26 cellular contexts compared by ENCODE assay signal in the genomic region with DNA sequence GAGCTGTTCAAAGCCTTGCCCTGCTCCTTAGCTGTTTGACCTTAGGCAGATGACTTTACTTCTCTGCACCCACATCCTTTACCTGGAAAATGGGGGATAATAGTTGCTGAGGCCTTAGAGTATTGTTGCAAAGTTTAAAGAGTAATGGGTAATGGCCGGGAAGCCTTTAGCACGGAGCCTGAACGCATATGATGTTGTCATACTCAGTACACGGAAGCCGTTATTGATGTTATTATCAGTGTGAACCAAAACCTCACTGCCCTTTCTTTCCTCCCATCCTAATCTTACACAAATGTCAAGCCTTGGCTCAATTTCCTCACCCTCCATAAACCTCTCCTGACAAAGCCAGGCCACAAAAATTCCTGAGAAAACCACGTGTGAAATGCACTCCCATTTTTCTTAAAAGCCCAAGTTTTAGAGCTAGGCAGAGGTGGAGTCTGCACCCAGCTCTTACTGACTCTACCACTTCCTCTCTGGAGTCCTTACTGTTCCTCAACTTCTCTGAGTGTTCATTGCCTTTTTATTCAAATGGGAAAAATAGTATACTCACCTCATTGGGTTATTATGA.
DNase-seq lines count a peak whose midpoint lies in the region; ATAC-seq and TF ChIP-seq lines count a peak whose summit lies in the region.
"Had no signal": no experiment of that assay in that cellular context is flagged by ENCODE, and none has a peak within 500 bp of the region (broad histone marks: within the 10 kb centered on the region; RNA-seq: fewer than 3 reads in every experiment).

No MANE protein-coding gene starts in this region.

- DNase-seq in activated CD4-positive, alpha-beta T cell treated with anti-CD3 and anti-CD28 coated beads for 36 hours, result no peak
- DNase-seq in activated CD4-positive, alpha-beta T cell treated with anti-CD3 and anti-CD28 coated beads, Interleukin-2, amount 50 U/mL, for 1 hour, result no peak
- no peak for DNase-seq in CD8-positive, alpha-beta T cell
- no peak for DNase-seq in activated T-helper 1 cell treated with anti-CD3 and anti-CD28 coated beads, Interleukin-12 subunit alpha, Interleukin-12 subunit beta, Interleukin-2, Interleukin-4 antibody, amounts not matched to agents 30 ng/mL and 10 ng/mL and 1 ng/mL, durations not matched to agents 14 hours and 24 hours and 36 hours (ENCODE audit: low spot score)
- no peak for DNase-seq in immature natural killer cell
- DNase-seq in spleen, result no peak
- DNase-seq in NCI-H1417 (lab: John Stamatoyannopoulos, UW), result no peak
- no peak for DNase-seq in PC-9
- DNase-seq: 8988T; activated naive CD8-positive, alpha-beta T cell treated with anti-CD3 and anti-CD28 coated beads, Interleukin-2, amount 10 ng/mL, durations not matched to agents 7 days and 5 days; activated T-cell treated with anti-CD3 and anti-CD28 coated beads for 4 hours; central memory CD4-positive, alpha-beta T cell; DMS153; HFFc6; NCI-H1694; NCI-H446 treated with DMSO at 0.1 percent for 48 hours; RPMI8226; sigmoid colon; stimulated activated CD4-positive, alpha-beta T cell treated with anti-CD3 and anti-CD28 coated beads, Interleukin-15, amount 100 ng/mL, for 24 hours; tibial artery had no signal

- H3K36me3 ChIP-seq in CD8-positive, alpha-beta T cell (ENCODE audit: insufficient read depth, low read length), result peaks cover 22% of the 10 kb centered on the region
- peaks cover 0 to 100% (median 50%) of the 10 kb centered on the region in 6 donors for H3K36me3 ChIP-seq in spleen
- no peaks in the 10 kb centered on the region for H3K36me3 ChIP-seq in PC-9 (ENCODE audit: low read depth)
- H3K36me3 ChIP-seq: gastroesophageal sphincter had no signal

- H3K9me2 ChIP-seq in PC-9 (ENCODE audit: insufficient read depth), result no peaks in the 10 kb centered on the region

- peaks cover 37% of the 10 kb centered on the region for H3K4me1 Mint-ChIP-seq in activated CD4-positive, alpha-beta T cell treated with anti-CD3 and anti-CD28 coated beads for 36 hours
- H3K4me1 Mint-ChIP-seq in CD8-positive, alpha-beta T cell (ENCODE audit: low read depth), result peaks cover 15% of the 10 kb centered on the region
- peaks cover 25% of the 10 kb centered on the region for H3K4me1 Mint-ChIP-seq in activated T-helper 1 cell treated with anti-CD3 and anti-CD28 coated beads, Interleukin-12 subunit alpha, Interleukin-12 subunit beta, Interleukin-2, Interleukin-4 antibody, amounts not matched to agents 30 ng/mL and 10 ng/mL and 1 ng/mL, durations not matched to agents 14 hours and 24 hours and 36 hours (ENCODE audit: low read depth)
- peaks cover 18 to 31% of the 10 kb centered on the region in 2 donors for H3K4me1 Mint-ChIP-seq in immature natural killer cell
- H3K4me1 Mint-ChIP-seq: memory B cell had no signal

- H2AFZ ChIP-seq in PC-9, result no peak overlapping the region
- H2AFZ ChIP-seq: GM23338, hepatocyte had no signal

- no peak overlapping the region for H3K4me2 ChIP-seq in PC-9
- H3K4me2 ChIP-seq: GM23338, hepatocyte had no signal

- H3K27me3 Mint-ChIP-seq in activated CD4-positive, alpha-beta T cell treated with anti-CD3 and anti-CD28 coated beads for 36 hours, result no peaks in the 10 kb centered on the region
- no peaks in the 10 kb centered on the region for H3K27me3 Mint-ChIP-seq in CD8-positive, alpha-beta T cell (ENCODE audit: low read depth)
- no peaks in the 10 kb centered on the region for H3K27me3 Mint-ChIP-seq in activated T-helper 1 cell treated with anti-CD3 and anti-CD28 coated beads, Interleukin-12 subunit alpha, Interleukin-12 subunit beta, Interleukin-2, Interleukin-4 antibody, amounts not matched to agents 30 ng/mL and 10 ng/mL and 1 ng/mL, durations not matched to agents 14 hours and 24 hours and 36 hours (ENCODE audit: insufficient read depth)
- H3K27me3 Mint-ChIP-seq in immature natural killer cell (ENCODE audit: low read depth in 3 of 3), result peaks cover 0 to 2% (median 0%) of the 10 kb centered on the region in 3 donors
- H3K27me3 Mint-ChIP-seq: activated naive CD8-positive, alpha-beta T cell treated with anti-CD3 and anti-CD28 coated beads, Interleukin-2, amount 10 ng/mL, durations not matched to agents 7 days and 5 days; dendritic cell treated with granulocyte-macrophage colony-stimulating factor and Interleukin-4, amounts not matched to agents 40 ng/mL and 50 ng/mL, for 4 days; memory B cell had no signal

- no peak for TF ChIP-seq POLR2A in spleen (IDR thresholded peaks at IDR 0.05)

- intact Hi-C loops in activated CD4-positive, alpha-beta T cell treated with anti-CD3 and anti-CD28 coated beads for 36 hours (cut with DNase I, micrococcal nuclease), result no loop called here
- intact Hi-C loops in CD8-positive, alpha-beta T cell (cut with DNase I, micrococcal nuclease), result no loop called here
- intact Hi-C loops in activated T-helper 1 cell treated with anti-CD3 and anti-CD28 coated beads, Interleukin-12 subunit alpha, Interleukin-12 subunit beta, Interleukin-2, Interleukin-4 antibody, amounts not matched to agents 30 ng/mL and 10 ng/mL and 1 ng/mL, durations not matched to agents 14 hours and 24 hours and 36 hours (cut with micrococcal nuclease), result no loop called here
- intact Hi-C loops in spleen (cut with DNase I; ENCODE audit: low total_unique reads) (no loop called here), PC-9 (cut with micrococcal nuclease; ENCODE audit: unreplicated experiment) (no loop called here)

- no TSS peak for BruUV-seq in PC-9 (replicated peaks; lab: Mats Ljungman, UMichigan)

- no peak for TF ChIP-seq CTCF in CD8-positive, alpha-beta T cell (IDR thresholded peaks at IDR 0.05)
- TF ChIP-seq CTCF in spleen (IDR thresholded peaks at IDR 0.05 in 8 of 11, conservative IDR thresholded peaks at IDR 0.05 in 3 of 11) (no peak), PC-9 (conservative IDR thresholded peaks at IDR 0.05) (no peak)

- no peaks in the 10 kb centered on the region for H3K4me1 ChIP-seq in CD8-positive, alpha-beta T cell (ENCODE audit: insufficient read depth, low read length)
- H3K4me1 ChIP-seq in spleen (no peaks in the 10 kb centered on the region), PC-9 (replicated peaks; ENCODE audit: insufficient read depth) (no peaks in the 10 kb centered on the region)
- H3K4me1 ChIP-seq: gastroesophageal sphincter, sigmoid colon, tibial artery had no signal

- 74 to 88% (median 75%) methylated on average over 6 of the region's 6 CpGs for WGBS in spleen, 5 donors

- H3K27me3 ChIP-seq in CD8-positive, alpha-beta T cell (ENCODE audit: insufficient read depth, low read length), result no peaks in the 10 kb centered on the region
- H3K27me3 ChIP-seq in spleen (replicated peaks in 1 of 7) (no peaks in the 10 kb centered on the region), PC-9 (ENCODE audit: insufficient read depth, low read depth) (peaks cover 70% of the 10 kb centered on the region)
- H3K27me3 ChIP-seq: gastroesophageal sphincter, hepatocyte, sigmoid colon, tibial artery had no signal

- no peak for ATAC-seq in activated CD4-positive, alpha-beta T cell treated with anti-CD3 and anti-CD28 coated beads for 36 hours
- ATAC-seq in CD8-positive, alpha-beta T cell, result no peak
- ATAC-seq: gastroesophageal sphincter, GM23338 had no signal

- H3K9me3 ChIP-seq in CD8-positive, alpha-beta T cell (ENCODE audit: low read length), result no peaks in the 10 kb centered on the region
- H3K9me3 ChIP-seq in spleen, result no peaks in the 10 kb centered on the region
- H3K9me3 ChIP-seq in PC-9 (ENCODE audit: insufficient read depth, low read depth), result no peaks in the 10 kb centered on the region
- H3K9me3 ChIP-seq: gastroesophageal sphincter, sigmoid colon, tibial artery had no signal

- H3K4me3 Mint-ChIP-seq in activated CD4-positive, alpha-beta T cell treated with anti-CD3 and anti-CD28 coated beads for 36 hours, result no peak overlapping the region
- H3K4me3 Mint-ChIP-seq in CD8-positive, alpha-beta T cell, result no peak overlapping the region
- no peak overlapping the region for H3K4me3 Mint-ChIP-seq in activated T-helper 1 cell treated with anti-CD3 and anti-CD28 coated beads, Interleukin-12 subunit alpha, Interleukin-12 subunit beta, Interleukin-2, Interleukin-4 antibody, amounts not matched to agents 30 ng/mL and 10 ng/mL and 1 ng/mL, durations not matched to agents 14 hours and 24 hours and 36 hours
- H3K4me3 Mint-ChIP-seq in immature natural killer cell, result peak overlapping the region in 1 of 5 donors; percentile 49
- H3K4me3 Mint-ChIP-seq: activated naive CD8-positive, alpha-beta T cell treated with anti-CD3 and anti-CD28 coated beads, Interleukin-2, amount 10 ng/mL, durations not matched to agents 7 days and 5 days; dendritic cell treated with granulocyte-macrophage colony-stimulating factor and Interleukin-4, amounts not matched to agents 40 ng/mL and 50 ng/mL, for 4 days; GM23338; HFFc6; memory B cell had no signal

- CTCF ChIA-PET in activated CD4-positive, alpha-beta T cell treated with anti-CD3 and anti-CD28 coated beads for 36 hours (lab: Charles Lee), result interaction anchor here (0.7 kb wide), 1 partner anchor 349 kb away, joined by 3 read pairs; no protein-coding TSS in a partner anchor
- CTCF ChIA-PET in CD8-positive, alpha-beta T cell (lab: Charles Lee), result no interaction called here
- CTCF ChIA-PET in PC-9 (lab: Charles Lee), result interaction anchor here (0.5 kb wide), 1 partner anchor 1313 kb away, joined by 3 read pairs; no protein-coding TSS in a partner anchor

- no peak overlapping the region for H3K27ac ChIP-seq in CD8-positive, alpha-beta T cell (ENCODE audit: low read depth, low read length)
- no peak overlapping the region for H3K27ac ChIP-seq in spleen
- H3K27ac ChIP-seq in PC-9, result no peak overlapping the region
- H3K27ac ChIP-seq: gastroesophageal sphincter, hepatocyte, sigmoid colon, tibial artery had no signal

- H3K79me2 ChIP-seq in PC-9 (ENCODE audit: low read depth), result no peaks in the 10 kb centered on the region
- H3K79me2 ChIP-seq: hepatocyte had no signal

- no peak overlapping the region for H3K4me3 ChIP-seq in CD8-positive, alpha-beta T cell (ENCODE audit: low read depth, low read length)
- H3K4me3 ChIP-seq in spleen, result no peak overlapping the region
- no peak overlapping the region for H3K4me3 ChIP-seq in PC-9
- H3K4me3 ChIP-seq: gastroesophageal sphincter, GM23338, hepatocyte, sigmoid colon, tibial artery had no signal

- H3K36me3 Mint-ChIP-seq in activated CD4-positive, alpha-beta T cell treated with anti-CD3 and anti-CD28 coated beads for 36 hours (ENCODE audit: low read depth), result peaks cover 46% of the 10 kb centered on the region
- peaks cover 79% of the 10 kb centered on the region for H3K36me3 Mint-ChIP-seq in CD8-positive, alpha-beta T cell
- peaks cover 42% of the 10 kb centered on the region for H3K36me3 Mint-ChIP-seq in activated T-helper 1 cell treated with anti-CD3 and anti-CD28 coated beads, Interleukin-12 subunit alpha, Interleukin-12 subunit beta, Interleukin-2, Interleukin-4 antibody, amounts not matched to agents 30 ng/mL and 10 ng/mL and 1 ng/mL, durations not matched to agents 14 hours and 24 hours and 36 hours (ENCODE audit: low read depth)
- H3K36me3 Mint-ChIP-seq in immature natural killer cell, result peaks cover 31 to 53% (median 35%) of the 10 kb centered on the region in 3 donors

- peak overlapping the region; percentile 3 for H3K27ac Mint-ChIP-seq in activated CD4-positive, alpha-beta T cell treated with anti-CD3 and anti-CD28 coated beads for 36 hours
- peak overlapping the region; percentile 80 for H3K27ac Mint-ChIP-seq in CD8-positive, alpha-beta T cell
- peak overlapping the region; percentile 52 for H3K27ac Mint-ChIP-seq in activated T-helper 1 cell treated with anti-CD3 and anti-CD28 coated beads, Interleukin-12 subunit alpha, Interleukin-12 subunit beta, Interleukin-2, Interleukin-4 antibody, amounts not matched to agents 30 ng/mL and 10 ng/mL and 1 ng/mL, durations not matched to agents 14 hours and 24 hours and 36 hours
- peak overlapping the region; percentile 67 to 91 (median 82) for H3K27ac Mint-ChIP-seq in immature natural killer cell
- H3K27ac Mint-ChIP-seq: activated naive CD8-positive, alpha-beta T cell treated with anti-CD3 and anti-CD28 coated beads, Interleukin-2, amount 10 ng/mL, durations not matched to agents 7 days and 5 days; dendritic cell treated with granulocyte-macrophage colony-stimulating factor and Interleukin-4, amounts not matched to agents 40 ng/mL and 50 ng/mL, for 4 days; GM23338; HFFc6; memory B cell; progenitor cell of endocrine pancreas had no signal

- peaks cover 1% of the 10 kb centered on the region for H3K9me3 Mint-ChIP-seq in activated CD4-positive, alpha-beta T cell treated with anti-CD3 and anti-CD28 coated beads for 36 hours (ENCODE audit: low read depth)
- no peaks in the 10 kb centered on the region for H3K9me3 Mint-ChIP-seq in CD8-positive, alpha-beta T cell
- no peaks in the 10 kb centered on the region for H3K9me3 Mint-ChIP-seq in activated T-helper 1 cell treated with anti-CD3 and anti-CD28 coated beads, Interleukin-12 subunit alpha, Interleukin-12 subunit beta, Interleukin-2, Interleukin-4 antibody, amounts not matched to agents 30 ng/mL and 10 ng/mL and 1 ng/mL, durations not matched to agents 14 hours and 24 hours and 36 hours
- H3K9me3 Mint-ChIP-seq in immature natural killer cell, result no peaks in the 10 kb centered on the region
- H3K9me3 Mint-ChIP-seq: activated naive CD8-positive, alpha-beta T cell treated with anti-CD3 and anti-CD28 coated beads, Interleukin-2, amount 10 ng/mL, durations not matched to agents 7 days and 5 days; dendritic cell treated with granulocyte-macrophage colony-stimulating factor and Interleukin-4, amounts not matched to agents 40 ng/mL and 50 ng/mL, for 4 days; GM23338; memory B cell had no signal

- no peaks in the 10 kb centered on the region for H4K20me1 ChIP-seq in PC-9 (ENCODE audit: insufficient read depth)

- POLR2A ChIA-PET in activated CD4-positive, alpha-beta T cell treated with anti-CD3 and anti-CD28 coated beads for 36 hours (lab: Charles Lee), result interaction anchor here (0.7 to 1.1 kb wide), 3 partner anchors 22 to 482 kb away, joined by 6 to 10 read pairs (median 6); no protein-coding TSS in a partner anchor
- POLR2A ChIA-PET in CD8-positive, alpha-beta T cell (lab: Charles Lee), result no interaction called here
- POLR2A ChIA-PET in PC-9 (lab: Charles Lee; ENCODE audit: unreplicated experiment), result no interaction called here

- no peaks in the 10 kb centered on the region for H3F3A ChIP-seq in PC-9 (ENCODE audit: insufficient read depth, low read depth)

Comparison
In these comparisons a context has a peak if more than half of its experiments do, and no peak if none do; other contexts are left out.
1. H3K27ac Mint-ChIP-seq: peak in every context shown above with its lines; median percentile 82 in immature natural killer cell; 80 in CD8-positive, alpha-beta T cell; 52 in activated T-helper 1 cell treated with anti-CD3 and anti-CD28 coated beads, Interleukin-12 subunit alpha, Interleukin-12 subunit beta, Interleukin-2, Interleukin-4 antibody, amounts not matched to agents 30 ng/mL and 10 ng/mL and 1 ng/mL, durations not matched to agents 14 hours and 24 hours and 36 hours; 3 in activated CD4-positive, alpha-beta T cell treated with anti-CD3 and anti-CD28 coated beads for 36 hours.